ENCODE assay signal across 22 cellular contexts in the genomic region with DNA sequence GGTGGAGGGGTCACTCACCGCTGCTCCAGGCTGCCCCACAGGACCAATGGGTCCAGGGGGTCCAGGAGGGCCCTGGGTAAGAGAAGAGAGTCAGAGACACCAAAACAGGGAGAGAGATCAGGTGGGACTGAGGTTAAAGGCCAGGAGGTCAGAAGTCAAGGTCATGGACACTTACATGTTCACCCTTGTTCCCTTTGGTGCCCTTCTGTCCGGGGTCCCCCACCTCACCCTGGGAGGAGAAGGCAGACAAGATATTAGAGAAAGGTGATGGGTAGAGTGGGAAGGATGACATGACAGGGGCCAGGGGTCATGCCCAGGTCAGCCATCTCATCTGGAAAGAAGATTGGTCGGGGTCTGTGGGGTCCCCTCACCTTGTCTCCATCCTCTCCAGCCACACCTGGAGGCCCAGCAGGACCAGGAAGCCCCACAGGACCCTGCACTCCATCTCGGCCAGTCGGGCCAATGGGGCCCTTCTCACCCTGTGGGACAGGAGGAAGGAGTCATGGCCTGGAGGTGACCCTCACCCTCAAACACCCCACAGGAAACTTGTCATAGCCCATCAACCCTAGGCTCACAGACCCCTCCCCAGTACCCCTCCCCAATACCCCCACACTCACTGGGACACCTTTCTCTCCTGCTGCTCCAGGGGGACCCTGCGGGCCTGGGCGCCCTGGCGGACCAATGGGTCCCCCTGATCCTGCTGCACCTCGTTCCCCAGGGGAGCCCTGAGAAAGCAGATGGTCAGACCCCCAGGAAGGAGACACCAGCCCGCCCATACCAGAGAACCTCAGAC.
"Had no signal": no experiment of that assay in that cellular context is flagged by ENCODE, and none has a peak within 500 bp of the region (broad histone marks: within the 10 kb centered on the region; RNA-seq: fewer than 3 reads in every experiment).

No MANE protein-coding gene starts in this region.

- H3K36me3 Mint-ChIP-seq: activated CD4-positive, alpha-beta memory T cell treated with anti-CD3 and anti-CD28 coated beads for 36 hours; activated naive CD4-positive, alpha-beta T cell treated with anti-CD3 and anti-CD28 coated beads, Interleukin-2, amount 10 ng/mL, durations not matched to agents 7 days and 5 days; naive B cell; neural progenitor cell; WTC11 had no signal

- H3K9me3 ChIP-seq: heart right ventricle, ovary, psoas muscle, right atrium auricular region, stomach, vagina had no signal

- H3K27ac Mint-ChIP-seq: activated CD4-positive, alpha-beta memory T cell treated with anti-CD3 and anti-CD28 coated beads for 36 hours; activated CD4-positive, alpha-beta T cell treated with anti-CD3 and anti-CD28 coated beads for 36 hours; activated naive CD4-positive, alpha-beta T cell treated with anti-CD3 and anti-CD28 coated beads, Interleukin-2, amount 10 ng/mL, durations not matched to agents 7 days and 5 days; neural progenitor cell; WTC11 had no signal

- H3K27me3 Mint-ChIP-seq: activated CD4-positive, alpha-beta T cell treated with anti-CD3 and anti-CD28 coated beads for 36 hours had no signal

- H3K36me3 ChIP-seq: heart right ventricle, neural progenitor cell, ovary, right atrium auricular region, stomach, vagina had no signal

- H3K9me3 Mint-ChIP-seq: activated CD4-positive, alpha-beta memory T cell treated with anti-CD3 and anti-CD28 coated beads for 36 hours; activated naive CD4-positive, alpha-beta T cell treated with anti-CD3 and anti-CD28 coated beads, Interleukin-2, amount 10 ng/mL, durations not matched to agents 7 days and 5 days; naive B cell; neural progenitor cell; T-helper 1 cell treated with Interleukin-12 subunit alpha and Interleukin-12 subunit beta and Interleukin-4 antibody, amounts not matched to agents 30 μg/mL and 1 μg/mL, for 36 hours; WTC11 had no signal

- ATAC-seq: activated CD4-positive, alpha-beta T cell treated with anti-CD3 and anti-CD28 coated beads for 36 hours; heart right ventricle; left colon; psoas muscle; WTC11 had no signal

- H3K4me1 ChIP-seq: heart right ventricle, neural progenitor cell, psoas muscle, right atrium auricular region, stomach, vagina had no signal

- H3K4me3 ChIP-seq: heart right ventricle, lung, neural progenitor cell, ovary, psoas muscle, right atrium auricular region, stomach, vagina had no signal

- H3K27me3 ChIP-seq: heart right ventricle, neural progenitor cell, ovary, right atrium auricular region, vagina had no signal

- H3K27ac ChIP-seq: epithelial cell of prostate, heart right ventricle, neural progenitor cell, ovary, psoas muscle, right atrium auricular region, stomach, vagina had no signal

- DNase-seq: activated CD4-positive, alpha-beta memory T cell treated with anti-CD3 and anti-CD28 coated beads for 36 hours; activated CD4-positive, alpha-beta T cell treated with anti-CD3 and anti-CD28 coated beads for 36 hours; activated effector memory CD4-positive, alpha-beta T cell treated with Interleukin-2 at 50 U/mL for 16 hours; activated naive CD4-positive, alpha-beta T cell treated with anti-CD3 and anti-CD28 coated beads, Interleukin-2, amount 10 ng/mL, durations not matched to agents 7 days and 5 days; activated T-cell treated with anti-CD3 and anti-CD28 coated beads, Interleukin-2, amount 50 U/mL, for 48 hours; amygdala; heart right ventricle; left colon; naive B cell; stimulated activated CD4-positive, alpha-beta T cell treated with anti-CD3 and anti-CD28 coated beads, Interleukin-1b, Interleukin-23, amount 100 ng/mL, for 48 hours; stomach; T1000; trophoblast cell had no signal

- H3K4me3 Mint-ChIP-seq: activated CD4-positive, alpha-beta memory T cell treated with anti-CD3 and anti-CD28 coated beads for 36 hours; activated CD4-positive, alpha-beta T cell treated with anti-CD3 and anti-CD28 coated beads for 36 hours; activated naive CD4-positive, alpha-beta T cell treated with anti-CD3 and anti-CD28 coated beads, Interleukin-2, amount 10 ng/mL, durations not matched to agents 7 days and 5 days; naive B cell; neural progenitor cell; T-helper 1 cell treated with Interleukin-12 subunit alpha and Interleukin-12 subunit beta and Interleukin-4 antibody, amounts not matched to agents 30 μg/mL and 1 μg/mL, for 36 hours; WTC11 had no signal

- H3K4me1 Mint-ChIP-seq: activated CD4-positive, alpha-beta T cell treated with anti-CD3 and anti-CD28 coated beads for 36 hours; activated naive CD4-positive, alpha-beta T cell treated with anti-CD3 and anti-CD28 coated beads, Interleukin-2, amount 10 ng/mL, durations not matched to agents 7 days and 5 days had no signal
